In genomic region chr2:159164457-159164894, GRCh38 we compare ENCODE assay signal across 27 cellular contexts.
DNase-seq lines count a peak whose midpoint lies in the region; ATAC-seq, FAIRE-seq and TF ChIP-seq lines count a peak whose summit lies in the region.
"Had no signal": no experiment of that assay in that cellular context is flagged by ENCODE, and none has a peak within 500 bp of the region (broad histone marks: within the 10 kb centered on the region; RNA-seq: fewer than 3 reads in every experiment).

No MANE protein-coding gene starts in this region.

- no peak overlapping the region for H3K27ac Mint-ChIP-seq in endodermal cell
- no peak overlapping the region for H3K27ac Mint-ChIP-seq in stimulated activated naive B cell treated with anti-CD40 and anti-IgM and Interleukin-4, amounts not matched to agents 10 μg/mL and 1 μg/mL and 100 μg/mL, for 72 hours
- H3K27ac Mint-ChIP-seq: activated CD8-positive, alpha-beta T cell treated with anti-CD3 and anti-CD28 coated beads, Interleukin-2, amount 10 ng/mL, durations not matched to agents 7 days and 5 days; activated naive CD4-positive, alpha-beta T cell treated with anti-CD3 and anti-CD28 coated beads, Interleukin-2, amount 10 ng/mL, durations not matched to agents 7 days and 5 days; CD8-positive, alpha-beta T cell; WTC11 had no signal

- H3K4me1 Mint-ChIP-seq in endodermal cell, result no peaks in the 10 kb centered on the region
- H3K4me1 Mint-ChIP-seq in stimulated activated naive B cell treated with anti-CD40 and anti-IgM and Interleukin-4, amounts not matched to agents 10 μg/mL and 1 μg/mL and 100 μg/mL, for 72 hours, result peaks cover 5 to 26% of the 10 kb centered on the region in 2 donors
- H3K4me1 Mint-ChIP-seq: WTC11 had no signal

- FAIRE-seq in RCC 7860 (lab: Jason Lieb, UNC), result no peak

- H3K4me3 Mint-ChIP-seq in endodermal cell, result no peak overlapping the region
- H3K4me3 Mint-ChIP-seq in stimulated activated naive B cell treated with anti-CD40 and anti-IgM and Interleukin-4, amounts not matched to agents 10 μg/mL and 1 μg/mL and 100 μg/mL, for 72 hours, result no peak overlapping the region
- H3K4me3 Mint-ChIP-seq: activated CD8-positive, alpha-beta T cell treated with anti-CD3 and anti-CD28 coated beads, Interleukin-2, amount 10 ng/mL, durations not matched to agents 7 days and 5 days; activated naive CD4-positive, alpha-beta T cell treated with anti-CD3 and anti-CD28 coated beads, Interleukin-2, amount 10 ng/mL, durations not matched to agents 7 days and 5 days; activated T-cell treated with anti-CD3 and anti-CD28 coated beads, Interleukin-2, amount 50 U/mL, for 4 hours; CD8-positive, alpha-beta T cell; central memory CD8-positive, alpha-beta T cell; WTC11 had no signal

- no peak overlapping the region for H3K9ac ChIP-seq in endodermal cell (ENCODE audit: extremely low read depth, low read length, poor library complexity, severe bottlenecking)
- H3K9ac ChIP-seq: KMS-11 had no signal

- TF ChIP-seq CTCF in endodermal cell (conservative IDR thresholded peaks at IDR 0.05), result no peak

- no peak overlapping the region for H3K4me3 ChIP-seq in endodermal cell (ENCODE audit: low read length)
- H3K4me3 ChIP-seq: gastrocnemius medialis, suprapubic skin had no signal

- peak; percentile 60 to 65 for ATAC-seq in stimulated activated naive B cell treated with anti-CD40 and anti-IgM and Interleukin-4, amounts not matched to agents 10 μg/mL and 1 μg/mL and 100 μg/mL, for 72 hours (replicated peaks)
- ATAC-seq in HG03045 (IDR thresholded peaks at IDR 0.05; ENCODE audit: unreplicated experiment), result no peak
- ATAC-seq: activated CD8-positive, alpha-beta T cell treated with anti-CD3 and anti-CD28 coated beads, Interleukin-2, amount 10 ng/mL, durations not matched to agents 7 days and 5 days; activated T-cell treated with anti-CD3 and anti-CD28 coated beads, Interleukin-2, amount 50 U/mL, for 4 hours; CD8-positive, alpha-beta T cell; gastrocnemius medialis; left colon; WTC11 had no signal

- peak overlapping the region; percentile 32 for H3K27ac ChIP-seq in KOPT-K1 (ENCODE audit: low read depth, low read length, poor library complexity, severe bottlenecking)
- no peak overlapping the region for H3K27ac ChIP-seq in endodermal cell (ENCODE audit: low read depth, low read length)
- H3K27ac ChIP-seq: gastrocnemius medialis, suprapubic skin had no signal

- no peaks in the 10 kb centered on the region for H3K9me3 ChIP-seq in KOPT-K1 (ENCODE audit: insufficient read depth, low read length, poor library complexity, severe bottlenecking)
- peaks cover 8% of the 10 kb centered on the region for H3K9me3 ChIP-seq in endodermal cell (ENCODE audit: control insufficient read depth, low read length)
- H3K9me3 ChIP-seq: gastrocnemius medialis, suprapubic skin had no signal

- DNase-seq in endodermal cell, result peak; percentile 11
- DNase-seq in iris pigment epithelial cell (ENCODE audit: low read depth), result peak; percentile 20
- DNase-seq in stimulated activated naive B cell treated with anti-CD40 and anti-IgM and Interleukin-4, amounts not matched to agents 10 μg/mL and 1 μg/mL and 100 μg/mL, for 72 hours, result no peak
- no peak for DNase-seq in ureter (ENCODE audit: low spot score)
- DNase-seq in RCC 7860 (ENCODE audit: low spot score), result no peak
- DNase-seq in activated T-cell treated with anti-CD3 and anti-CD28 coated beads, Interleukin-2, amount 50 U/mL, for 48 hours, result no peak
- DNase-seq: activated CD8-positive, alpha-beta T cell treated with anti-CD3 and anti-CD28 coated beads, Interleukin-2, amount 10 ng/mL, durations not matched to agents 7 days and 5 days; activated naive CD4-positive, alpha-beta T cell treated with anti-CD3 and anti-CD28 coated beads, Interleukin-2, amount 10 ng/mL, durations not matched to agents 7 days and 5 days; activated T-cell treated with anti-CD3 and anti-CD28 coated beads, Interleukin-2, amount 50 U/mL, for 4 hours; aorta; CD8-positive, alpha-beta T cell; DMS153; gastrocnemius medialis; GDM1; GOT3; left colon; NCI-H2029 treated with DMSO at 0.1 percent for 48 hours; occipital lobe; retina; stimulated activated CD4-positive, alpha-beta T cell treated with anti-CD3 and anti-CD28 coated beads, Interleukin-15, amount 100 ng/mL, for 24 hours; T-helper 2 cell had no signal

- no peaks in the 10 kb centered on the region for H3K27me3 Mint-ChIP-seq in endodermal cell (ENCODE audit: insufficient read depth)
- H3K27me3 Mint-ChIP-seq in stimulated activated naive B cell treated with anti-CD40 and anti-IgM and Interleukin-4, amounts not matched to agents 10 μg/mL and 1 μg/mL and 100 μg/mL, for 72 hours, result no peaks in the 10 kb centered on the region
- H3K27me3 Mint-ChIP-seq: activated naive CD4-positive, alpha-beta T cell treated with anti-CD3 and anti-CD28 coated beads, Interleukin-2, amount 10 ng/mL, durations not matched to agents 7 days and 5 days; central memory CD8-positive, alpha-beta T cell had no signal

- H3K36me3 ChIP-seq in KOPT-K1 (ENCODE audit: insufficient read depth, low read length), result no peaks in the 10 kb centered on the region
- H3K36me3 ChIP-seq in endodermal cell (ENCODE audit: control insufficient read depth, insufficient read depth, low read length), result peaks cover 86% of the 10 kb centered on the region
- H3K36me3 ChIP-seq: gastrocnemius medialis had no signal

- no peaks in the 10 kb centered on the region for H3K9me3 Mint-ChIP-seq in endodermal cell
- no peaks in the 10 kb centered on the region for H3K9me3 Mint-ChIP-seq in stimulated activated naive B cell treated with anti-CD40 and anti-IgM and Interleukin-4, amounts not matched to agents 10 μg/mL and 1 μg/mL and 100 μg/mL, for 72 hours
- H3K9me3 Mint-ChIP-seq: activated naive CD4-positive, alpha-beta T cell treated with anti-CD3 and anti-CD28 coated beads, Interleukin-2, amount 10 ng/mL, durations not matched to agents 7 days and 5 days; activated T-cell treated with anti-CD3 and anti-CD28 coated beads, Interleukin-2, amount 50 U/mL, for 4 hours; CD8-positive, alpha-beta T cell; central memory CD8-positive, alpha-beta T cell had no signal

- no peaks in the 10 kb centered on the region for H3K4me1 ChIP-seq in endodermal cell (ENCODE audit: control insufficient read depth, insufficient read depth, low read length)
- H3K4me1 ChIP-seq: gastrocnemius medialis had no signal

- WGBS in endodermal cell (ENCODE audit: insufficient coverage in 1 of 2, insufficient read length in 1 of 2), 2 experiments, result 93% methylated on average over 3 of the region's 3 CpGs; no CpG with 5 or more reads in 1 of the 2 experiments

- H3K36me3 Mint-ChIP-seq in endodermal cell (ENCODE audit: low read depth), result peaks cover 3% of the 10 kb centered on the region
- H3K36me3 Mint-ChIP-seq in stimulated activated naive B cell treated with anti-CD40 and anti-IgM and Interleukin-4, amounts not matched to agents 10 μg/mL and 1 μg/mL and 100 μg/mL, for 72 hours, result no peaks in the 10 kb centered on the region
- H3K36me3 Mint-ChIP-seq: activated naive CD4-positive, alpha-beta T cell treated with anti-CD3 and anti-CD28 coated beads, Interleukin-2, amount 10 ng/mL, durations not matched to agents 7 days and 5 days; CD8-positive, alpha-beta T cell; WTC11 had no signal

- H3K27me3 ChIP-seq in endodermal cell (ENCODE audit: control insufficient read depth, insufficient read depth, low read length, poor library complexity, severe bottlenecking), result no peaks in the 10 kb centered on the region
- H3K27me3 ChIP-seq: gastrocnemius medialis, suprapubic skin had no signal

Comparison
In these comparisons a context has a peak if more than half of its experiments do, and no peak if none do; other contexts are left out.
1. DNase-seq: peak in endodermal cell (single experiment) and iris pigment epithelial cell (single experiment); none in stimulated activated naive B cell treated with anti-CD40 and anti-IgM and Interleukin-4, amounts not matched to agents 10 μg/mL and 1 μg/mL and 100 μg/mL, for 72 hours (single experiment), ureter (single experiment), RCC 7860 (single experiment) and activated T-cell treated with anti-CD3 and anti-CD28 coated beads, Interleukin-2, amount 50 U/mL, for 48 hours (0 of 2).